In genomic region chr18:33577688-33578370, GRCh38 we compare ENCODE assay signal across 8 cellular contexts. TPM values are rescaled to one million over a fixed set of nuclear protein-coding genes. Genes with fewer than 3 reads are reported as not detected.
DNase-seq lines count a peak whose midpoint lies in the region; ATAC-seq and TF ChIP-seq lines count a peak whose summit lies in the region.

Gene ASXL3 (plus strand): TSS chr18:33578219. CDS start chr18:33578632, 413 bp downstream.

- peak within 1 kb of the TSS; percentile 43 for H3K18ac ChIP-seq in trophoblast cell (ENCODE audit: low read length)

- H3K9me3 ChIP-seq in MM.1S (replicated peaks; ENCODE audit: insufficient read depth, low read length), result no peaks in the 10 kb centered on the region
- H3K9me3 ChIP-seq in trophoblast cell (ENCODE audit: insufficient read depth, low read depth, low read length), result peaks cover 2% of the 10 kb centered on the region

- no peak within 1 kb of the TSS for H3K23ac ChIP-seq in trophoblast cell (ENCODE audit: low read length)

- H3K4me1 ChIP-seq in MM.1S (ENCODE audit: low read length) (0 out of 2 replicates have a peak, but pooled peaks cover 9% of the 10 kb centered on the region), trophoblast cell (ENCODE audit: control insufficient read depth in 1 of 2, insufficient read depth in 2 of 2, low read length in 2 of 2) (no peaks in the 10 kb centered on the region)

- H3K36me3 ChIP-seq in MM.1S (replicated peaks; ENCODE audit: insufficient read depth, low read length) (no peaks in the 10 kb centered on the region), trophoblast cell (ENCODE audit: control insufficient read depth in 1 of 2, insufficient read depth in 2 of 2, low read length in 2 of 2) (no peaks in the 10 kb centered on the region)

- peak within 1 kb of the TSS; percentile 92 for H3K14ac ChIP-seq in trophoblast cell (ENCODE audit: low read length)

- H3K79me2 ChIP-seq in MM.1S (ENCODE audit: low read length) (no peaks in the 10 kb centered on the region), trophoblast cell (ENCODE audit: control insufficient read depth, insufficient read depth, low read length, poor library complexity) (peaks cover 5% of the 10 kb centered on the region)

- peak within 1 kb of the TSS; percentile 97 for H4K91ac ChIP-seq in trophoblast cell (ENCODE audit: low read depth, low read length)

- peak within 1 kb of the TSS; percentile 73 for H2BK120ac ChIP-seq in trophoblast cell (ENCODE audit: insufficient read depth, low read length, poor library complexity)

- peaks cover 11% of the 10 kb centered on the region for H3K79me1 ChIP-seq in trophoblast cell (ENCODE audit: low read length)

- H3K27me3 ChIP-seq in MM.1S (replicated peaks; ENCODE audit: insufficient read depth, low read length), result no peaks in the 10 kb centered on the region
- H3K27me3 ChIP-seq in trophoblast cell (ENCODE audit: insufficient read depth, low read length), result no peaks in the 10 kb centered on the region

- CTCF ChIA-PET in GM10248 (lab: Yijun Ruan, JAX), result no interaction called here
- CTCF ChIA-PET in activated CD8-positive, alpha-beta T cell treated with anti-CD3 and anti-CD28 coated beads, Interleukin-2, amount 10 ng/mL, durations not matched to agents 7 days and 5 days (lab: Charles Lee), result no interaction called here

- H3K27ac Mint-ChIP-seq in activated CD8-positive, alpha-beta T cell treated with anti-CD3 and anti-CD28 coated beads, Interleukin-2, amount 10 ng/mL, durations not matched to agents 7 days and 5 days, result peak within 1 kb of the TSS; percentile 19

- peaks cover 3% of the 10 kb centered on the region for H3K36me3 Mint-ChIP-seq in activated CD8-positive, alpha-beta T cell treated with anti-CD3 and anti-CD28 coated beads, Interleukin-2, amount 10 ng/mL, durations not matched to agents 7 days and 5 days (ENCODE audit: low read depth)

- no peaks in the 10 kb centered on the region for H3F3A ChIP-seq in MM.1S (ENCODE audit: insufficient read depth, low read length)

- DNase-seq in GM10248 (ENCODE audit: extremely low spot score) (peak; percentile 38), MM.1S (peak; percentile 22), left cardiac atrium (peak; percentile 65), trophoblast cell (peak in 1 of 2 donors; percentile 10), activated gamma-delta T cell treated with Interleukin-2 at 50 U/mL for 16 hours (no peak)
- DNase-seq in activated CD8-positive, alpha-beta T cell treated with anti-CD3 and anti-CD28 coated beads, Interleukin-2, amount 10 ng/mL, durations not matched to agents 7 days and 5 days, result no peak
- no peak for DNase-seq in activated CD4-positive, alpha-beta T cell treated with anti-CD3 and anti-CD28 coated beads, Interleukin-2, amount 50 U/mL, for 4 hours

- peak within 1 kb of the TSS; percentile 85 for H2AFZ ChIP-seq in MM.1S (ENCODE audit: low read length)
- H2AFZ ChIP-seq in trophoblast cell (ENCODE audit: insufficient read depth, low read length, poor library complexity), result peak within 1 kb of the TSS; percentile 92

- peak within 1 kb of the TSS; percentile 41 for H2BK5ac ChIP-seq in trophoblast cell (ENCODE audit: low read depth, low read length, poor library complexity)

- WGBS in trophoblast cell (ENCODE audit: extremely low coverage, insufficient coverage, insufficient read length), result no CpG with 5 or more reads among the region's 70 CpGs

- peak; percentile 53 for ATAC-seq in activated CD8-positive, alpha-beta T cell treated with anti-CD3 and anti-CD28 coated beads, Interleukin-2, amount 10 ng/mL, durations not matched to agents 7 days and 5 days
- peak; percentile 81 to 82 for ATAC-seq in left cardiac atrium
- no peak for ATAC-seq in GM21447 (IDR thresholded peaks at IDR 0.05; ENCODE audit: unreplicated experiment)

- no peak for TF ChIP-seq CTCF in GM10248 (IDR thresholded peaks at IDR 0.05; ENCODE audit: control extremely low read depth, extremely low read depth, low read depth, missing control alignments)
- no peak for TF ChIP-seq CTCF in MM.1S (IDR thresholded peaks at IDR 0.05; ENCODE audit: low read length)

- peak within 1 kb of the TSS; percentile 89 for H3K4me3 ChIP-seq in MM.1S (ENCODE audit: low read length)
- H3K4me3 ChIP-seq in trophoblast cell (ENCODE audit: low read depth, low read length), result peak within 1 kb of the TSS; percentile 93

- H2AK5ac ChIP-seq in trophoblast cell (ENCODE audit: low read length), result peak within 1 kb of the TSS; percentile 29

- peak within 1 kb of the TSS; percentile 80 for H3K4ac ChIP-seq in trophoblast cell (ENCODE audit: low read depth, low read length)

- H3K9ac ChIP-seq in MM.1S (ENCODE audit: low read length) (peak within 1 kb of the TSS; percentile 46; the same call in 1 of the 2 replicates), trophoblast cell (ENCODE audit: low read length) (peak within 1 kb of the TSS; percentile 76)

- POLR2A ChIA-PET in GM10248 (lab: Yijun Ruan, JAX), result no interaction called here
- POLR2A ChIA-PET in activated CD8-positive, alpha-beta T cell treated with anti-CD3 and anti-CD28 coated beads, Interleukin-2, amount 10 ng/mL, durations not matched to agents 7 days and 5 days (lab: Charles Lee), result no interaction called here

- H3K4me3 Mint-ChIP-seq in activated CD8-positive, alpha-beta T cell treated with anti-CD3 and anti-CD28 coated beads, Interleukin-2, amount 10 ng/mL, durations not matched to agents 7 days and 5 days, result peak within 1 kb of the TSS; percentile 9

- H3K27me3 Mint-ChIP-seq in activated CD8-positive, alpha-beta T cell treated with anti-CD3 and anti-CD28 coated beads, Interleukin-2, amount 10 ng/mL, durations not matched to agents 7 days and 5 days (ENCODE audit: low read depth), result peaks cover 12% of the 10 kb centered on the region

- H3K9me3 Mint-ChIP-seq in activated CD8-positive, alpha-beta T cell treated with anti-CD3 and anti-CD28 coated beads, Interleukin-2, amount 10 ng/mL, durations not matched to agents 7 days and 5 days (ENCODE audit: insufficient read depth), result no peaks in the 10 kb centered on the region

- H3K4me2 ChIP-seq in MM.1S (ENCODE audit: low read depth, low read length), result peak within 1 kb of the TSS; percentile 97
- H3K4me2 ChIP-seq in trophoblast cell (ENCODE audit: low read length), result peak within 1 kb of the TSS; percentile 79

- no peaks in the 10 kb centered on the region for H3K9me2 ChIP-seq in MM.1S (replicated peaks; ENCODE audit: insufficient read depth, low read length)

- H2BK12ac ChIP-seq in trophoblast cell (ENCODE audit: low read length), result peak within 1 kb of the TSS; percentile 69

- intact Hi-C loops in left cardiac atrium (cut with DNase I), result no loop called here

- peak within 1 kb of the TSS; percentile 84 for H4K8ac ChIP-seq in trophoblast cell (ENCODE audit: low read depth, low read length)

- H4K12ac ChIP-seq in trophoblast cell (ENCODE audit: low read depth, low read length), result peak within 1 kb of the TSS; percentile 81

- peaks cover 4% of the 10 kb centered on the region for H3K4me1 Mint-ChIP-seq in activated CD8-positive, alpha-beta T cell treated with anti-CD3 and anti-CD28 coated beads, Interleukin-2, amount 10 ng/mL, durations not matched to agents 7 days and 5 days (ENCODE audit: low read depth)

- H3K27ac ChIP-seq in MM.1S (ENCODE audit: low read length) (no peak within 1 kb of the TSS), trophoblast cell (ENCODE audit: low read depth, low read length) (peak within 1 kb of the TSS; percentile 69)

- H4K20me1 ChIP-seq in MM.1S (ENCODE audit: insufficient read depth, low read length), result no peaks in the 10 kb centered on the region

RNA-seq across cellular contexts. Expression of gene ASXL3, which starts in this region (rescaled TPM):
- total RNA-seq in activated CD8-positive, alpha-beta T cell treated with anti-CD3 and anti-CD28 coated beads, Interleukin-2, amount 10 ng/mL, durations not matched to agents 7 days and 5 days, result not detected
- 1 to 10 TPM; 4.5 to 4.7 TPM for total RNA-seq in left cardiac atrium
- 5.7 and 6.7 TPM in 2 replicates for polyA plus RNA-seq in trophoblast cell (2013)

Comparison
In these comparisons a context has a peak if more than half of its experiments do, and no peak if none do; other contexts are left out.
1. RNA of gene ASXL3 (total RNA-seq): 4.5 to 4.7 TPM in left cardiac atrium; not detected in activated CD8-positive, alpha-beta T cell treated with anti-CD3 and anti-CD28 coated beads, Interleukin-2, amount 10 ng/mL, durations not matched to agents 7 days and 5 days; every median in the first group is over 4 times any median in the second.
2. Peak in ATAC-seq in activated CD8-positive, alpha-beta T cell treated with anti-CD3 and anti-CD28 coated beads, Interleukin-2, amount 10 ng/mL, durations not matched to agents 7 days and 5 days; RNA of the gene not detected or under 1 TPM.
3. DNase-seq: peak in GM10248 (single experiment), MM.1S (single experiment) and left cardiac atrium (single experiment); none in activated CD8-positive, alpha-beta T cell treated with anti-CD3 and anti-CD28 coated beads, Interleukin-2, amount 10 ng/mL, durations not matched to agents 7 days and 5 days (single experiment), activated gamma-delta T cell treated with Interleukin-2 at 50 U/mL for 16 hours (single experiment) and activated CD4-positive, alpha-beta T cell treated with anti-CD3 and anti-CD28 coated beads, Interleukin-2, amount 50 U/mL, for 4 hours (0 of 2).